ENCODE assay signal across 14 cellular contexts in the genomic region with DNA sequence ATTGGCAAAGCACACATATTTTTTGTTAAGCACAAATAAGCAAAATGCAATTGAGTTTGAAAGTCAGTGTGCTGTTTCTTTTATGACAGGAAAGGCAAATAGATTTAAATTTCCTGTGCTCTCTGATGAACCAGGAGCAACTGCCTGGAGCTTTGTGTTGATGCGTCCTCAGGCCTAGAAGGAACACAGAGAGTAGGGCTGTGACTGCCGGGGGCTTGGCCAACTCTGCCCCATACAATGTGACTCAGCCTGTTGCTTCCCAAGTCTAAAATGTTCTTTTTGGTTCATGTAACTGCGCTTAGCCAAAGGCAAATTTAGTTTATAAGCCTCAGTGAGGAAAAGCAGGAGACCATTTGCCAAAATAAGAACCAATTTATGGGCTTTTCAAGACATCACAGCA. TPM values are rescaled to one million over a fixed set of nuclear protein-coding genes. Genes with fewer than 3 reads are reported as not detected.
DNase-seq lines count a peak whose midpoint lies in the region; ATAC-seq and TF ChIP-seq lines count a peak whose summit lies in the region.
"Had no signal": no experiment of that assay in that cellular context is flagged by ENCODE, and none has a peak within 500 bp of the region (broad histone marks: within the 10 kb centered on the region; RNA-seq: fewer than 3 reads in every experiment).

No MANE protein-coding gene starts in this region.

- POLR2A ChIA-PET in HEK293 (lab: Yijun Ruan, JAX): no interaction called here

- H3K36me3 ChIP-seq in HEK293 (ENCODE audit: control insufficient read depth in 2 of 2, insufficient read depth in 1 of 2, low read length in 2 of 2): peaks cover 10 to 24% of the 10 kb centered on the region in 2 experiments

- ATAC-seq in GM18909 (IDR thresholded peaks at IDR 0.05; ENCODE audit: poor library complexity, unreplicated experiment): no peak

- TF ChIP-seq CTCF in HEK293 (tag by site-specific recombination; IDR thresholded peaks at IDR 0.05): no peak
- no peak for TF ChIP-seq CTCF in VCaP (conservative IDR thresholded peaks at IDR 0.05)
- no peak for TF ChIP-seq CTCF in type B pancreatic cell (conservative IDR thresholded peaks at IDR 0.05)

- DNase-seq in iris pigment epithelial cell (ENCODE audit: low read depth): peak; percentile 43
- no peak for DNase-seq in type B pancreatic cell (ENCODE audit: extremely low spot score, unreplicated experiment)
- DNase-seq in superior temporal gyrus (ENCODE audit: extremely low spot score): no peak
- DNase-seq in SK-N-DZ (ENCODE audit: low spot score): no peak
- DNase-seq: 8988T; ACHN; CD4-positive, CD25-positive, alpha-beta regulatory T cell; DMS53 had no signal

- CTCF ChIA-PET in HEK293 (lab: Yijun Ruan, JAX): interaction anchor here (0.6 to 2.8 kb wide), 3 partner anchors 26 to 339 kb away, joined by 5 to 16 read pairs (median 7); no protein-coding TSS in a partner anchor

- H3K4me1 ChIP-seq in HEK293 (ENCODE audit: control insufficient read depth, insufficient read depth, low read length): no peaks in the 10 kb centered on the region
- H3K4me1 ChIP-seq: BLaER1 treated with 17β-estradiol and CSF1 and Interleukin-3, amounts not matched to agents 10 nM and 100 nM; HAP-1 had no signal

- H3K27me3 Mint-ChIP-seq in type B pancreatic cell: no peaks in the 10 kb centered on the region
- H3K27me3 Mint-ChIP-seq: CD4-positive, CD25-positive, alpha-beta regulatory T cell had no signal

- no peak overlapping the region for H3K4me3 Mint-ChIP-seq in type B pancreatic cell
- H3K4me3 Mint-ChIP-seq: CD4-positive, CD25-positive, alpha-beta regulatory T cell had no signal

- H3K4me1 Mint-ChIP-seq in type B pancreatic cell (ENCODE audit: unreplicated experiment): peaks cover 4% of the 10 kb centered on the region

- H3K27ac ChIP-seq in HEK293 (ENCODE audit: extremely low read depth, low read depth, low read length) (no peak overlapping the region), VCaP (peak overlapping the region; percentile 94)
- H3K27ac ChIP-seq: BLaER1 treated with 17β-estradiol and CSF1 and Interleukin-3, amounts not matched to agents 10 nM and 100 nM; HL-60 had no signal

- peaks cover 3% of the 10 kb centered on the region for H3K9me3 Mint-ChIP-seq in type B pancreatic cell

- H3K9me3 ChIP-seq in HEK293 (ENCODE audit: control insufficient read depth, insufficient read depth, low read depth, low read length): no peaks in the 10 kb centered on the region
- H3K9me3 ChIP-seq: HAP-1 had no signal

- H3K36me3 Mint-ChIP-seq in type B pancreatic cell: peaks cover 15% of the 10 kb centered on the region

- no peak overlapping the region for H3K4me3 ChIP-seq in HEK293 (ENCODE audit: low read depth, low read length)
- H3K4me3 ChIP-seq: BLaER1 treated with 17β-estradiol and CSF1 and Interleukin-3, amounts not matched to agents 10 nM and 100 nM; HAP-1 had no signal

- H3K27ac Mint-ChIP-seq in type B pancreatic cell: peak overlapping the region; percentile 72

TF ChIP-seq in HEK293, 187 proteins besides CTCF, POLR2A, EP300 and RAD21:
- TF ChIP-seq ZNF274 (IDR thresholded peaks at IDR 0.05; ENCODE audit: low read length) (no peak), ZNF274 (tag by site-specific recombination; IDR thresholded peaks at IDR 0.05; ENCODE audit: borderline replicate concordance) (no peak), SCRT2 (tag by site-specific recombination; IDR thresholded peaks at IDR 0.05) (peak; percentile 50), ZBTB48 (tag by site-specific recombination; IDR thresholded peaks at IDR 0.05) (no peak), ZNF248 (tag by site-specific recombination; IDR thresholded peaks at IDR 0.05) (no peak), ZNF416 (tag by site-specific recombination; IDR thresholded peaks at IDR 0.05) (no peak)

RNA-seq across cellular contexts. Expression of a gene that starts 37.5 kb away (rescaled TPM):
- total RNA-seq in type B pancreatic cell (ENCODE audit: low replicate concordance): 90.6 and 124 TPM in 2 replicates
- 25.1 and 26.4 TPM in 2 replicates for polyA plus RNA-seq in SK-N-DZ (2014; cell fraction: cytosol; rRNA removed)
- 19.5 and 21.7 TPM in 2 replicates for polyA plus RNA-seq in SK-N-DZ (2014; cell fraction: nucleus; rRNA removed)

RNA-seq across cellular contexts. Expression of a gene that starts 42.0 kb away (rescaled TPM):
- 22.7 and 25.8 TPM in 2 replicates for total RNA-seq in type B pancreatic cell (ENCODE audit: low replicate concordance)
- polyA plus RNA-seq in SK-N-DZ (2014; cell fraction: cytosol; rRNA removed): 18.4 and 20.2 TPM in 2 replicates
- polyA plus RNA-seq in SK-N-DZ (2014; cell fraction: nucleus; rRNA removed): 5.4 and 8.4 TPM in 2 replicates
